Comparison of ENCODE assay signal across 28 cellular contexts in the genomic region with DNA sequence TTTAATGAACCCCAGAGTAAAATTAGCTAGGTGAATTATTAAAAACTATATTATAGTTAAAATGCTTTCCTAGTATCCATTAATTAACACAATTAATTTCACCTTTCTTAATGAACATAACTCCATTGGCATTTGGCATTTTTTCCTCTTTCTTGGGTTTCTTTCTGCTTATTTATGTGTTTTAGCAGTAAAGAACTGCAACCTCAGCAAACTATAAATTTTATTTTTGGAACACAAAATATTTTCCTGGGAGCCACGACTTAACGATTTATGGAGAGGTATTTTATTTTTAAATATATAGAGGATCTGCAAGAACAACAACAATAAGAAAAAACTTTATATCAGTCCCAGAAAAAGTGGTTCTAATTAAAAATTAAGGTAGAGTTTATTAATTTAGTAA.
"Had no signal": no experiment of that assay in that cellular context is flagged by ENCODE, and none has a peak within 500 bp of the region (broad histone marks: within the 10 kb centered on the region; RNA-seq: fewer than 3 reads in every experiment).

No MANE protein-coding gene starts in this region.

- H3K27me3 ChIP-seq: neural progenitor cell, ovary, spleen, suprapubic skin, testis, tibial artery, transverse colon, upper lobe of right lung, uterus had no signal

- H3K4me2 ChIP-seq: neural progenitor cell, smooth muscle cell had no signal

- H3K9ac ChIP-seq: neural progenitor cell, parathyroid adenoma had no signal

- H3K36me3 ChIP-seq: neural progenitor cell, ovary, spleen, suprapubic skin, tibial artery, transverse colon, upper lobe of right lung, uterus had no signal

- H3K79me2 ChIP-seq: parathyroid adenoma had no signal

- H3K4me1 ChIP-seq: parathyroid adenoma, psoas muscle, spleen, suprapubic skin, testis, tibial artery, transverse colon, upper lobe of right lung, uterus had no signal

- H3K9me3 ChIP-seq: ovary, psoas muscle, spleen, suprapubic skin, testis, tibial artery, transverse colon, upper lobe of right lung, uterus had no signal

- ATAC-seq: naive thymus-derived CD8-positive, alpha-beta T cell; psoas muscle; right cardiac atrium; sciatic nerve; stimulated activated memory B cell treated with anti-CD40 and anti-IgM and Interleukin-4, amounts not matched to agents 10 μg/mL and 1 μg/mL and 100 μg/mL, for 72 hours; stimulated activated naive CD8-positive, alpha-beta T cell treated with anti-CD3 and anti-CD28 coated beads, Interleukin-15, amount 100 ng/mL, for 72 hours; stimulated activated naive CD8-positive, alpha-beta T cell treated with anti-CD3 and anti-CD28 coated beads, Interleukin-15, Interleukin-2, amounts not matched to agents 100 U/mL and 50 U/mL, for 24 hours; upper lobe of right lung had no signal

- DNase-seq: naive thymus-derived CD8-positive, alpha-beta T cell; occipital lobe; ovary; posterior cingulate gyrus; psoas muscle; right cardiac atrium; spleen; stimulated activated CD4-positive, alpha-beta T cell treated with anti-CD3 and anti-CD28 coated beads, Interleukin-12 subunit alpha, Interleukin-12 subunit beta, amount 100 ng/mL, for 4 hours; stimulated activated CD4-positive, alpha-beta T cell treated with anti-CD3 and anti-CD28 coated beads, Interleukin-1b, Interleukin-23, amount 100 ng/mL, for 48 hours; stimulated activated CD4-positive, alpha-beta T cell treated with anti-CD3 and anti-CD28 coated beads, Interleukin-4, amount 100 ng/mL, for 1 hour; stimulated activated CD4-positive, alpha-beta T cell treated with anti-CD3 and anti-CD28 coated beads, Interleukin-4, amount 100 ng/mL, for 4 hours; stimulated activated CD8-positive, alpha-beta memory T cell treated with anti-CD3 and anti-CD28 coated beads, Interleukin-4, amount 100 ng/mL, for 48 hours; stimulated activated naive CD4-positive, alpha-beta T cell; stimulated activated naive CD8-positive, alpha-beta T cell treated with anti-CD3 and anti-CD28 coated beads, Interleukin-15, amount 100 ng/mL, for 72 hours; stimulated activated naive CD8-positive, alpha-beta T cell treated with anti-CD3 and anti-CD28 coated beads, Interleukin-15, Interleukin-2, amounts not matched to agents 100 U/mL and 50 U/mL, for 24 hours; substantia nigra; testis; tibial artery; transverse colon; upper lobe of right lung; uterus had no signal

- H2AFZ ChIP-seq: neural progenitor cell, parathyroid adenoma had no signal

- H3K27ac ChIP-seq: neural progenitor cell, ovary, parathyroid adenoma, psoas muscle, skin epidermis, spleen, suprapubic skin, testis, tibial artery, transverse colon, upper lobe of right lung, uterus had no signal

- H3K4me3 ChIP-seq: neural progenitor cell, ovary, psoas muscle, skin epidermis, smooth muscle cell, spleen, suprapubic skin, testis, tibial artery, transverse colon, upper lobe of right lung, uterus had no signal
